In the genomic region with DNA sequence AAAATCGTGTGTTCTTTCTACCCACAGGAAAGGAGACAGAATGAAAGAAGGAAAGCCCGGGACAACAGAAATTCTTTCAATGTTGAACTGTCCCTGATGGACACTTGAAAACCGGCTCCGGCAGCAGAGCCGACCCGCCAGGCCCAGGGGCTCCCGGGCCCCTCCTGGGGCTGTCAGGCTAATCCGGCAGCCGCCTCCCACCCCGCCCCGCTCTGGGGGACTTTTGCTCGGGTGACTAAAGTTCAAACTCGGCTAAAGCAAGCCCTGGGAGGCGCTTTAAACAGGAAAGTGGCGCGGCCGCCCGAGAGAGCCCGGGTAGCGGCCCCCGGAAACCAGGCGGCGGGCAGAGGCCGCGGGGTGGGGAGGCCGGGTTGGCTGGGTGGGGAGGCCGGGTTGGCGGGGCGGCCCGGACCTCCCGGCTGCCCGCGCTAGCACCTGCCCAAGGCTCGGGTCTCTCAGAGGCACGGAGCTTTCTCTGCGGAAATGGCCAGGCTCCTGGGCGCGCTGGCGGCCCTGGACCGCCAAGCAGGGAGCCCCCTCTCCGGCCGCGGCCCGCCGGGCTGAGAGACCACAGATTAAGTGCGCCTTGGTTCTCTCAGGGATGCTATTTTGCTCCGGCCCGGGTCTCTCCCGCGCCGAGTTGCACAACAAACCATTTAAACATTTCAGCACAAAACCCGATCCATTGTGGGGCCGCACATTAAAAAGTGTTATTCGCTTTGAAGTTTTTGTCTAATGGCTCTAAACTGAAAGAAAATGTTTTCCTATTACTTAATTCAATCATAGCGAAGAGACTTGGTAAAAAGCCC, we compare ENCODE assay signal across 14 cellular contexts. TPM values are rescaled to one million over a fixed set of nuclear protein-coding genes. Genes with fewer than 3 reads are reported as not detected.
A peak's percentile ranks its signal among the peaks of the same experiment; 100 is the strongest.
DNase-seq lines count a peak whose midpoint lies in the region; ATAC-seq and TF ChIP-seq lines count a peak whose summit lies in the region.
"Had no signal": no experiment of that assay in that cellular context is flagged by ENCODE, and none has a peak within 500 bp of the region (broad histone marks: within the 10 kb centered on the region; RNA-seq: fewer than 3 reads in every experiment).

No MANE protein-coding gene starts in this region.

- no peak for TF ChIP-seq CTCF in breast epithelium (IDR thresholded peaks at IDR 0.05)
- TF ChIP-seq CTCF in mammary epithelial cell (conservative IDR thresholded peaks at IDR 0.05 in 1 of 2, IDR thresholded peaks at IDR 0.05 in 1 of 2; ENCODE audit: extremely low read depth in 1 of 2, insufficient read depth in 1 of 2, low read depth in 1 of 2, low read length in 2 of 2), result no peak
- TF ChIP-seq CTCF in activated B cell treated with CpG ODN at 0.5 μM for 24 hours (IDR thresholded peaks at IDR 0.05), result no peak
- TF ChIP-seq CTCF in thoracic aorta (IDR thresholded peaks at IDR 0.05), result no peak

- no peaks in the 10 kb centered on the region for H3K36me3 Mint-ChIP-seq in activated B cell treated with CpG ODN at 0.5 μM for 24 hours (ENCODE audit: low read depth)

- TF ChIP-seq POLR2A in breast epithelium (IDR thresholded peaks at IDR 0.05), result no peak

- no peaks in the 10 kb centered on the region for H3K79me2 ChIP-seq in mammary epithelial cell (ENCODE audit: insufficient read depth, low read length)

- POLR2A ChIA-PET in activated B cell treated with CpG ODN at 0.5 μM for 24 hours (lab: Charles Lee), result no interaction called here

- peak overlapping the region in 2 of 3 donors; percentile 4 to 65 for H3K4me3 ChIP-seq in breast epithelium
- no peak overlapping the region for H3K4me3 ChIP-seq in mammary epithelial cell (replicated peaks in 1 of 3; ENCODE audit: insufficient read depth in 1 of 3, low read depth in 2 of 3, low read length in 3 of 3)
- H3K4me3 ChIP-seq in iPS-15b (ENCODE audit: low read depth, low read length), result peak overlapping the region; percentile 11
- peak overlapping the region; percentile 47 for H3K4me3 ChIP-seq in thoracic aorta
- H3K4me3 ChIP-seq: adrenal gland had no signal

- no peak overlapping the region for H3K27ac ChIP-seq in breast epithelium
- H3K27ac ChIP-seq in mammary epithelial cell (ENCODE audit: insufficient read depth, low read depth, low read length), result no peak overlapping the region
- H3K27ac ChIP-seq in thoracic aorta, result no peak overlapping the region
- H3K27ac ChIP-seq: adrenal gland; BLaER1 treated with 17β-estradiol and CSF1 and Interleukin-3, amounts not matched to agents 10 nM and 100 nM; tibial nerve had no signal

- H3K4me1 ChIP-seq in breast epithelium (peaks cover 0 to 12% of the 10 kb centered on the region in 2 donors), mammary epithelial cell (ENCODE audit: insufficient read depth, low read length) (peaks cover 3% of the 10 kb centered on the region), iPS-15b (ENCODE audit: control insufficient read depth, insufficient read depth, low read length) (peaks cover 7% of the 10 kb centered on the region), thoracic aorta (ENCODE audit: control insufficient read depth in 1 of 2, low read depth in 2 of 2) (peaks cover 26 to 46% of the 10 kb centered on the region in 2 donors)

- no peaks in the 10 kb centered on the region for H3K36me3 ChIP-seq in breast epithelium
- no peaks in the 10 kb centered on the region for H3K36me3 ChIP-seq in mammary epithelial cell (ENCODE audit: insufficient read depth, low read length)
- H3K36me3 ChIP-seq in iPS-15b (ENCODE audit: control insufficient read depth, insufficient read depth, low read length), result no peaks in the 10 kb centered on the region
- no peaks in the 10 kb centered on the region for H3K36me3 ChIP-seq in thoracic aorta
- H3K36me3 ChIP-seq: adrenal gland, tibial nerve had no signal

- BruUV-seq in mammary epithelial cell (replicated peaks; lab: Mats Ljungman, UMichigan), result no TSS peak

- no peak overlapping the region for H3K9ac ChIP-seq in mammary epithelial cell (ENCODE audit: insufficient read depth, low read length)
- no peak overlapping the region for H3K9ac ChIP-seq in iPS-15b (ENCODE audit: low read depth, low read length)
- H3K9ac ChIP-seq: BLaER1 treated with 17β-estradiol and CSF1 and Interleukin-3, amounts not matched to agents 10 nM and 100 nM had no signal

- no peak for DNase-seq in breast epithelium (ENCODE audit: low spot score in 2 of 2)
- no peak for DNase-seq in mammary epithelial cell
- DNase-seq in activated B cell treated with CpG ODN at 0.5 μM for 24 hours, result no peak
- no peak for DNase-seq in thoracic aorta (ENCODE audit: low spot score)
- no peak for DNase-seq in NCI-H187 treated with DMSO at 0.1 percent for 48 hours (lab: John Stamatoyannopoulos, UW)
- no peak for DNase-seq in NK-92 (lab: John Stamatoyannopoulos, UW; ENCODE audit: unreplicated experiment)
- DNase-seq: adrenal gland, NCI-H524 treated with DMSO at 0.1 percent for 48 hours, T-helper 9 cell had no signal

- H2AFZ ChIP-seq in mammary epithelial cell (ENCODE audit: low read depth, low read length), result no peak overlapping the region

- intact Hi-C loops in breast epithelium (cut with DNase I; ENCODE audit: low total_unique reads), result no loop called here
- intact Hi-C loops in mammary epithelial cell (cut with micrococcal nuclease), result no loop called here
- intact Hi-C loops in activated B cell treated with CpG ODN at 0.5 μM for 24 hours (cut with micrococcal nuclease), result loop anchor here (5.0 kb wide), 1 partner anchor 188 kb away; no protein-coding TSS in a partner anchor

- H3K27me3 ChIP-seq in breast epithelium (peaks cover 19 to 67% of the 10 kb centered on the region in 2 donors), mammary epithelial cell (ENCODE audit: insufficient read depth, low read length) (peaks cover 61% of the 10 kb centered on the region), iPS-15b (ENCODE audit: control insufficient read depth, insufficient read depth, low read length) (peaks cover 93% of the 10 kb centered on the region), thoracic aorta (replicated peaks; ENCODE audit: insufficient read depth) (peaks cover 18% of the 10 kb centered on the region)

- no peaks in the 10 kb centered on the region for H3K9me3 Mint-ChIP-seq in activated B cell treated with CpG ODN at 0.5 μM for 24 hours

- peaks cover 60% of the 10 kb centered on the region for H3K27me3 Mint-ChIP-seq in activated B cell treated with CpG ODN at 0.5 μM for 24 hours

- H3K4me1 Mint-ChIP-seq in activated B cell treated with CpG ODN at 0.5 μM for 24 hours, result peaks cover 37% of the 10 kb centered on the region

- CTCF ChIA-PET in mammary epithelial cell (lab: Charles Lee; ENCODE audit: low non-redundant PET) (interaction anchor here (0.6 kb wide), 1 partner anchor 40 kb away, joined by 3 read pairs; no protein-coding TSS in a partner anchor), activated B cell treated with CpG ODN at 0.5 μM for 24 hours (lab: Charles Lee) (no interaction called here)

- peaks cover 2% of the 10 kb centered on the region for H4K20me1 ChIP-seq in mammary epithelial cell (ENCODE audit: insufficient read depth, low read length)
- H4K20me1 ChIP-seq: BLaER1 treated with 17β-estradiol and CSF1 and Interleukin-3, amounts not matched to agents 10 nM and 100 nM had no signal

- H3K27ac Mint-ChIP-seq in activated B cell treated with CpG ODN at 0.5 μM for 24 hours, result no peak overlapping the region

- dilution Hi-C loops in mammary epithelial cell (cut with HindIII; ENCODE audit: low sequenced_read_pairs), result no loop called here

- no peak overlapping the region for H3K4me2 ChIP-seq in mammary epithelial cell (ENCODE audit: insufficient read depth, low read depth, low read length)
- H3K4me2 ChIP-seq: BLaER1 treated with 17β-estradiol and CSF1 and Interleukin-3, amounts not matched to agents 10 nM and 100 nM had no signal

- in situ Hi-C loops in mammary epithelial cell (cut with MboI; ENCODE audit: low sequenced_read_pairs in 2 of 2), result no loop called here

- H3K9me3 ChIP-seq in breast epithelium (no peaks in the 10 kb centered on the region), mammary epithelial cell (replicated peaks; ENCODE audit: insufficient read depth, low read length) (no peaks in the 10 kb centered on the region), iPS-15b (ENCODE audit: control insufficient read depth, insufficient read depth, low read length) (no peaks in the 10 kb centered on the region), thoracic aorta (no peaks in the 10 kb centered on the region)
- H3K9me3 ChIP-seq: adrenal gland had no signal

- 11% methylated on average over 32 of the region's 55 CpGs for WGBS in mammary epithelial cell (ENCODE audit: low coverage, missing lambda C conversion rate)

- peak overlapping the region; percentile 84 for H3K4me3 Mint-ChIP-seq in activated B cell treated with CpG ODN at 0.5 μM for 24 hours

- ATAC-seq in activated B cell treated with CpG ODN at 0.5 μM for 24 hours (ENCODE audit: low read depth) (peak; percentile 35), thoracic aorta (ENCODE audit: insufficient number of reproducible peaks, low FRiP score, low read depth) (no peak), HG02588 (IDR thresholded peaks at IDR 0.05; ENCODE audit: unreplicated experiment) (no peak)

RNA-seq across cellular contexts. Expression of a gene that starts 2.6 kb away (rescaled TPM):
- total RNA-seq in breast epithelium (not detected), mammary epithelial cell (not detected), activated B cell treated with CpG ODN at 0.5 μM for 24 hours (not detected in 2 replicates), thoracic aorta (not detected)
- not detected for polyA plus RNA-seq in mammary epithelial cell
- not detected for polyA minus RNA-seq in mammary epithelial cell
- total RNA-seq: adrenal gland, HT1080, tibial nerve had no signal
- polyA plus RNA-seq: adrenal gland had no signal

Comparison
In these comparisons a context has a peak if more than half of its experiments do, and no peak if none do; other contexts are left out.
1. H3K4me3 ChIP-seq: peak in breast epithelium (2 of 3), iPS-15b (single experiment) and thoracic aorta (single experiment); none in mammary epithelial cell (0 of 3).